ENCODE assay signal across 1 cellular context in the genomic region with DNA sequence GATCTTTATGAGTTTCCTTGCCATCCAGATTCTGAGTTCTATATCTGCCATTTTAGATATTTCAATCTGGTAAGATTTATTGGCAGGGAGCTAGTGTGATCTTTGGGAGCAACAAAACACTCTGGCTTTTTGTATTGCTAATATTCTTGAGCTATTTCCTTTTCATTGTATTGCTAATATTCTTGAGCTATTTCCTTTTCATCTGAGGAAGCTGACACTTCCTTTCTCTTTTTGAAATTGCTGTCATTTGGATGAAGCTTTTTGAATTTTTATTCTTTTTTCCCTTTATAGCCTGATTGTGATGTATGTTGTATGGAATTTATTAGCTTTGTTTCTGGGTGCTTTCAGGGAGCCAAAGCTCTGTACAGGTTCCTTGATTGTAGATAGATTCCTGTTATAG.
TF ChIP-seq lines count a peak whose summit lies in the region.

No MANE protein-coding gene starts in this region.

TF ChIP-seq in WTC11, 78 proteins besides CTCF, POLR2A, EP300 and RAD21 (continued from another document):
- TF ChIP-seq, protein P1, sequence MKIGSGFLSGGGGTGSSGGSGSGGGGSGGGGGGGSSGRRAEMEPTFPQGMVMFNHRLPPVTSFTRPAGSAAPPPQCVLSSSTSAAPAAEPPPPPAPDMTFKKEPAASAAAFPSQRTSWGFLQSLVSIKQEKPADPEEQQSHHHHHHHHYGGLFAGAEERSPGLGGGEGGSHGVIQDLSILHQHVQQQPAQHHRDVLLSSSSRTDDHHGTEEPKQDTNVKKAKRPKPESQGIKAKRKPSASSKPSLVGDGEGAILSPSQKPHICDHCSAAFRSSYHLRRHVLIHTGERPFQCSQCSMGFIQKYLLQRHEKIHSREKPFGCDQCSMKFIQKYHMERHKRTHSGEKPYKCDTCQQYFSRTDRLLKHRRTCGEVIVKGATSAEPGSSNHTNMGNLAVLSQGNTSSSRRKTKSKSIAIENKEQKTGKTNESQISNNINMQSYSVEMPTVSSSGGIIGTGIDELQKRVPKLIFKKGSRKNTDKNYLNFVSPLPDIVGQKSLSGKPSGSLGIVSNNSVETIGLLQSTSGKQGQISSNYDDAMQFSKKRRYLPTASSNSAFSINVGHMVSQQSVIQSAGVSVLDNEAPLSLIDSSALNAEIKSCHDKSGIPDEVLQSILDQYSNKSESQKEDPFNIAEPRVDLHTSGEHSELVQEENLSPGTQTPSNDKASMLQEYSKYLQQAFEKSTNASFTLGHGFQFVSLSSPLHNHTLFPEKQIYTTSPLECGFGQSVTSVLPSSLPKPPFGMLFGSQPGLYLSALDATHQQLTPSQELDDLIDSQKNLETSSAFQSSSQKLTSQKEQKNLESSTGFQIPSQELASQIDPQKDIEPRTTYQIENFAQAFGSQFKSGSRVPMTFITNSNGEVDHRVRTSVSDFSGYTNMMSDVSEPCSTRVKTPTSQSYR (CRISPR knock-in tag; IDR thresholded peaks at IDR 0.05) = no peak
- no peak for TF ChIP-seq FOXJ3 (CRISPR knock-in tag; IDR thresholded peaks at IDR 0.05; ENCODE audit: borderline replicate concordance)
- TF ChIP-seq JAZF1 (CRISPR knock-in tag; IDR thresholded peaks at IDR 0.05) = no peak
- TF ChIP-seq, protein P2, sequence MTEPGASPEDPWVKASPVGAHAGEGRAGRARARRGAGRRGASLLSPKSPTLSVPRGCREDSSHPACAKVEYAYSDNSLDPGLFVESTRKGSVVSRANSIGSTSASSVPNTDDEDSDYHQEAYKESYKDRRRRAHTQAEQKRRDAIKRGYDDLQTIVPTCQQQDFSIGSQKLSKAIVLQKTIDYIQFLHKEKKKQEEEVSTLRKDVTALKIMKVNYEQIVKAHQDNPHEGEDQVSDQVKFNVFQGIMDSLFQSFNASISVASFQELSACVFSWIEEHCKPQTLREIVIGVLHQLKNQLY (CRISPR knock-in tag; IDR thresholded peaks at IDR 0.05) = no peak
- no peak for TF ChIP-seq HMGXB4 (CRISPR knock-in tag; IDR thresholded peaks at IDR 0.05)
- no peak for TF ChIP-seq MYBL2 (CRISPR knock-in tag; IDR thresholded peaks at IDR 0.05)
- TF ChIP-seq STAT6 (CRISPR knock-in tag; conservative IDR thresholded peaks at IDR 0.05; ENCODE audit: low read depth) = no peak
- TF ChIP-seq TP53 (CRISPR knock-in tag; IDR thresholded peaks at IDR 0.05) = no peak
- TF ChIP-seq ZNF317 (CRISPR knock-in tag; IDR thresholded peaks at IDR 0.05; ENCODE audit: borderline replicate concordance, low read depth) = no peak
- no peak for TF ChIP-seq NR1H2 (CRISPR knock-in tag; IDR thresholded peaks at IDR 0.05)
